ENCODE assay signal across 1 cellular context in the genomic region with DNA sequence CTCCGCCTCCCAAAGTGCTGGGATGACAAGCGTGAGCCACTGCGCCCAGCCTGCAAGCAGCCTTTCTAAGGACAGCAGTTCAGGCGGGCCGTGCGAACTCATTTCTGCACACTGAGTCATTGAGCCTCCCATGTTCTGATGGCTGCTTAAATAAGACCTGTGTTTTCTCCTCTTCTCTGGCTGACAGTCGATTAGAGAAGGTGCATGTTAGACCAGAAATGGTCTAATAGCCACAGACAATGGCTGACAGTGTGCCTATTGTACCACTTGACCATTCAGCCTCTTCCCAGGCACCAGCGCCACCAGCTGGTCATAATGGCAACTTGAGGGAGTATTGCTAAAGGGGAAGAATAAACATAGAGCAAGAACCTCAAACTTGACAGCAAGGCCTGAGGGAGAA.
TF ChIP-seq lines count a peak whose summit lies in the region.

No MANE protein-coding gene starts in this region.

TF ChIP-seq in liver, 16 proteins besides CTCF, POLR2A, EP300 and RAD21 (continued from another document):
- TF ChIP-seq, protein P1, sequence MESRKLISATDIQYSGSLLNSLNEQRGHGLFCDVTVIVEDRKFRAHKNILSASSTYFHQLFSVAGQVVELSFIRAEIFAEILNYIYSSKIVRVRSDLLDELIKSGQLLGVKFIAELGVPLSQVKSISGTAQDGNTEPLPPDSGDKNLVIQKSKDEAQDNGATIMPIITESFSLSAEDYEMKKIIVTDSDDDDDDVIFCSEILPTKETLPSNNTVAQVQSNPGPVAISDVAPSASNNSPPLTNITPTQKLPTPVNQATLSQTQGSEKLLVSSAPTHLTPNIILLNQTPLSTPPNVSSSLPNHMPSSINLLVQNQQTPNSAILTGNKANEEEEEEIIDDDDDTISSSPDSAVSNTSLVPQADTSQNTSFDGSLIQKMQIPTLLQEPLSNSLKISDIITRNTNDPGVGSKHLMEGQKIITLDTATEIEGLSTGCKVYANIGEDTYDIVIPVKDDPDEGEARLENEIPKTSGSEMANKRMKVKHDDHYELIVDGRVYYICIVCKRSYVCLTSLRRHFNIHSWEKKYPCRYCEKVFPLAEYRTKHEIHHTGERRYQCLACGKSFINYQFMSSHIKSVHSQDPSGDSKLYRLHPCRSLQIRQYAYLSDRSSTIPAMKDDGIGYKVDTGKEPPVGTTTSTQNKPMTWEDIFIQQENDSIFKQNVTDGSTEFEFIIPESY (IDR thresholded peaks at IDR 0.05) = no peak
- TF ChIP-seq GABPA (IDR thresholded peaks at IDR 0.05 in 1 of 2, conservative IDR thresholded peaks at IDR 0.05 in 1 of 2) = no peak
- no peak for TF ChIP-seq EGR1 (IDR thresholded peaks at IDR 0.05; ENCODE audit: low read depth in 2 of 2)
- no peak for TF ChIP-seq JUND (IDR thresholded peaks at IDR 0.05)
- no peak for TF ChIP-seq SP1 (IDR thresholded peaks at IDR 0.05)
- TF ChIP-seq, protein P2, sequence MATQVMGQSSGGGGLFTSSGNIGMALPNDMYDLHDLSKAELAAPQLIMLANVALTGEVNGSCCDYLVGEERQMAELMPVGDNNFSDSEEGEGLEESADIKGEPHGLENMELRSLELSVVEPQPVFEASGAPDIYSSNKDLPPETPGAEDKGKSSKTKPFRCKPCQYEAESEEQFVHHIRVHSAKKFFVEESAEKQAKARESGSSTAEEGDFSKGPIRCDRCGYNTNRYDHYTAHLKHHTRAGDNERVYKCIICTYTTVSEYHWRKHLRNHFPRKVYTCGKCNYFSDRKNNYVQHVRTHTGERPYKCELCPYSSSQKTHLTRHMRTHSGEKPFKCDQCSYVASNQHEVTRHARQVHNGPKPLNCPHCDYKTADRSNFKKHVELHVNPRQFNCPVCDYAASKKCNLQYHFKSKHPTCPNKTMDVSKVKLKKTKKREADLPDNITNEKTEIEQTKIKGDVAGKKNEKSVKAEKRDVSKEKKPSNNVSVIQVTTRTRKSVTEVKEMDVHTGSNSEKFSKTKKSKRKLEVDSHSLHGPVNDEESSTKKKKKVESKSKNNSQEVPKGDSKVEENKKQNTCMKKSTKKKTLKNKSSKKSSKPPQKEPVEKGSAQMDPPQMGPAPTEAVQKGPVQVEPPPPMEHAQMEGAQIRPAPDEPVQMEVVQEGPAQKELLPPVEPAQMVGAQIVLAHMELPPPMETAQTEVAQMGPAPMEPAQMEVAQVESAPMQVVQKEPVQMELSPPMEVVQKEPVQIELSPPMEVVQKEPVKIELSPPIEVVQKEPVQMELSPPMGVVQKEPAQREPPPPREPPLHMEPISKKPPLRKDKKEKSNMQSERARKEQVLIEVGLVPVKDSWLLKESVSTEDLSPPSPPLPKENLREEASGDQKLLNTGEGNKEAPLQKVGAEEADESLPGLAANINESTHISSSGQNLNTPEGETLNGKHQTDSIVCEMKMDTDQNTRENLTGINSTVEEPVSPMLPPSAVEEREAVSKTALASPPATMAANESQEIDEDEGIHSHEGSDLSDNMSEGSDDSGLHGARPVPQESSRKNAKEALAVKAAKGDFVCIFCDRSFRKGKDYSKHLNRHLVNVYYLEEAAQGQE (IDR thresholded peaks at IDR 0.05) = no peak
- TF ChIP-seq NR2F2 (IDR thresholded peaks at IDR 0.05) = no peak
- TF ChIP-seq, protein P3, sequence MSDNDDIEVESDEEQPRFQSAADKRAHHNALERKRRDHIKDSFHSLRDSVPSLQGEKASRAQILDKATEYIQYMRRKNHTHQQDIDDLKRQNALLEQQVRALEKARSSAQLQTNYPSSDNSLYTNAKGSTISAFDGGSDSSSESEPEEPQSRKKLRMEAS (IDR thresholded peaks at IDR 0.05) = no peak
- no peak for TF ChIP-seq TAF1 (conservative IDR thresholded peaks at IDR 0.05)
- no peak for TF ChIP-seq RXRA (IDR thresholded peaks at IDR 0.05)
